In the genomic region with DNA sequence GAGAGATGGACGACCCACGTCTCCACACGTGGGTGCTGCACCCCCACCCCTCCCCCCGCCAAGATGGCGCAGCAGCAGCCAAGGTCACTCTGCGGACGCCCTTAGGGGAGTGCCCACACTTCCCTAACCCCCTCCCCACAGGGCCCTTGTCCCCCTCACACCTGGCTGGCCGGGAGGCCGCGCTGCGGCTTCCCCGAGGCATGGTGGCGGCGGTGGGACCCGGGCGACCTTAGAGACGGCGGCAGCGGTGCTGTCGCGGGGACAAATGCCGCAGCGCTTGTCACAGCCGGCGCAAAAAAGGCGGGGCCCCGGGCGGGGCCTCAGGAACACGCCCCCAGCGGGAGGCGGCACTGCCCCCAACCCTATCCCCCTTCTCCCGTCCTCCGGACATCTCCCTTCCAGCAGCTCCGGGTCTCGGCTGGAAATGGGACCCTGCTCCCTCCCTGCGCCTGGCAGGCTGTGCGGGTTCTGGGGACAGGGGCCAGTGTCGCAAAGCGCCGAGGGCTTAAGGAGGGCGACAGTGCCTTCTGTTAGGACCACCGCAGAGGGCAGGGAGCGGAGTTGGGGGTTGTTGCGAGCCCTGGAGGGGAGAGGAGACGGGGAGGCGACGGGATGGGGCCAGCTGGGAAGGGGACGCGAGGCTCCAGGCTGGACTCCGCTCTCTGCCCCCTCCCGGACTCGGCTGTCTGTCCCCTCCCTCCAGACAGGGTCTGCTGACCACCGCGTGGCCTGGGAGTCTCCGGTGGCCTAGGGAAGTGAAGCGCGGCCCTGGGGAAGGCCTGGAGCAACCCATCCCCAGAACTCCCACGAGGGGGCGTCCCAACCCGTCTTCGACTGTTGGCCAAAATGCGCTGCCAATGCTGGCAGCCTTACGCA, we compare ENCODE assay signal across 1 cellular context.
TF ChIP-seq lines count a peak whose summit lies in the region.

Gene CHCHD10, minus strand, starts transcription at position 300 of the 876 bp plus-strand sequence. Its CDS starts 98 bp downstream, at position 202.

TF ChIP-seq in K562, 482 proteins besides CTCF, POLR2A, EP300 and RAD21 (continued from another document and continues in another):
- TF ChIP-seq, protein P1, sequence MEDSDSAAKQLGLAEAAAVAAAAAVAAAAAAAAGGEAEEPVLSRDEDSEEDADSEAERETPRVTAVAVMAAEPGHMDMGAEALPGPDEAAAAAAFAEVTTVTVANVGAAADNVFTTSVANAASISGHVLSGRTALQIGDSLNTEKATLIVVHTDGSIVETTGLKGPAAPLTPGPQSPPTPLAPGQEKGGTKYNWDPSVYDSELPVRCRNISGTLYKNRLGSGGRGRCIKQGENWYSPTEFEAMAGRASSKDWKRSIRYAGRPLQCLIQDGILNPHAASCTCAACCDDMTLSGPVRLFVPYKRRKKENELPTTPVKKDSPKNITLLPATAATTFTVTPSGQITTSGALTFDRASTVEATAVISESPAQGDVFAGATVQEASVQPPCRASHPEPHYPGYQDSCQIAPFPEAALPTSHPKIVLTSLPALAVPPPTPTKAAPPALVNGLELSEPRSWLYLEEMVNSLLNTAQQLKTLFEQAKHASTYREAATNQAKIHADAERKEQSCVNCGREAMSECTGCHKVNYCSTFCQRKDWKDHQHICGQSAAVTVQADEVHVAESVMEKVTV (CRISPR knock-in tag; IDR thresholded peaks at IDR 0.05), result no peak
- no peak for TF ChIP-seq KDM1A (IDR thresholded peaks at IDR 0.05)
- 0 out of 2 replicates have a peak, but pooled peaks have one; percentile 31 for TF ChIP-seq KAT7 (CRISPR knock-in tag; IDR thresholded peaks at IDR 0.05; ENCODE audit: borderline replicate concordance)
- no peak for TF ChIP-seq PHB2 (IDR thresholded peaks at IDR 0.05; ENCODE audit: low read depth)
- no peak for TF ChIP-seq PTRF (tag; IDR thresholded peaks at IDR 0.05)
- TF ChIP-seq SRSF3 (IDR thresholded peaks at IDR 0.05; ENCODE audit: insufficient read depth, low read length), result no peak
- TF ChIP-seq MAFK (IDR thresholded peaks at IDR 0.05; ENCODE audit: low read length), result no peak
- no peak for TF ChIP-seq ARNT (IDR thresholded peaks at IDR 0.05)
- no peak for TF ChIP-seq DDX20 (tag; IDR thresholded peaks at IDR 0.05; ENCODE audit: low read depth)
- no peak for TF ChIP-seq PPARD (CRISPR knock-in tag; IDR thresholded peaks at IDR 0.05)
- TF ChIP-seq, protein P2, sequence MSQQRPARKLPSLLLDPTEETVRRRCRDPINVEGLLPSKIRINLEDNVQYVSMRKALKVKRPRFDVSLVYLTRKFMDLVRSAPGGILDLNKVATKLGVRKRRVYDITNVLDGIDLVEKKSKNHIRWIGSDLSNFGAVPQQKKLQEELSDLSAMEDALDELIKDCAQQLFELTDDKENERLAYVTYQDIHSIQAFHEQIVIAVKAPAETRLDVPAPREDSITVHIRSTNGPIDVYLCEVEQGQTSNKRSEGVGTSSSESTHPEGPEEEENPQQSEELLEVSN (IDR thresholded peaks at IDR 0.05; ENCODE audit: borderline replicate concordance in 1 of 2, extremely low read depth in 1 of 2, insufficient read depth in 1 of 2, insufficient read length in 1 of 2, low read depth in 1 of 2, low read length in 1 of 2, poor library complexity in 1 of 2, severe bottlenecking in 1 of 2), result peak; percentile 49 to 58
- TF ChIP-seq NR1H2 (CRISPR knock-in tag; IDR thresholded peaks at IDR 0.05), result no peak
- no peak for TF ChIP-seq TFAM (CRISPR knock-in tag; conservative IDR thresholded peaks at IDR 0.05)
- peak; percentile 80; the same call in 1 of the 2 replicates for TF ChIP-seq L3MBTL2 (IDR thresholded peaks at IDR 0.05)
- TF ChIP-seq TEAD4 (IDR thresholded peaks at IDR 0.05; ENCODE audit: low read length), result no peak
- no peak for TF ChIP-seq TEAD4 (CRISPR knock-in tag; IDR thresholded peaks at IDR 0.05; ENCODE audit: borderline replicate concordance)
- TF ChIP-seq UBTF (IDR thresholded peaks at IDR 0.05; ENCODE audit: borderline replicate concordance in 1 of 2, low read depth in 2 of 2, low read length in 2 of 2), result 0 out of 4 replicates have a peak, but pooled peaks of 1 of the 2 experiments have one; percentile 11
- no peak for TF ChIP-seq THRAP3 (IDR thresholded peaks at IDR 0.05; ENCODE audit: borderline replicate concordance)
- no peak for TF ChIP-seq FOS (IDR thresholded peaks at IDR 0.05; ENCODE audit: extremely low read depth, insufficient read length)
- TF ChIP-seq STAT5A (IDR thresholded peaks at IDR 0.05; ENCODE audit: borderline replicate concordance, low read length), result no peak
- TF ChIP-seq ZNF830 (CRISPR knock-in tag; IDR thresholded peaks at IDR 0.05), result no peak
- no peak for TF ChIP-seq XRCC5 (IDR thresholded peaks at IDR 0.05; ENCODE audit: low read depth, low read length)
- no peak for TF ChIP-seq GATA2 (CRISPR knock-in tag; IDR thresholded peaks at IDR 0.05)
- TF ChIP-seq STAT5B (CRISPR knock-in tag; IDR thresholded peaks at IDR 0.05), result no peak
- no peak for TF ChIP-seq RBBP5 (IDR thresholded peaks at IDR 0.05; ENCODE audit: borderline replicate concordance, insufficient read depth, low read length, poor library complexity, severe bottlenecking)
- no peak for TF ChIP-seq NFATC3 (IDR thresholded peaks at IDR 0.05)
- TF ChIP-seq FOSL1 (tag; conservative IDR thresholded peaks at IDR 0.05), result no peak
- TF ChIP-seq HBP1 (CRISPR knock-in tag; IDR thresholded peaks at IDR 0.05), result 0 out of 2 replicates have a peak, but pooled peaks have one; percentile 22
- no peak for TF ChIP-seq THAP7 (CRISPR knock-in tag; IDR thresholded peaks at IDR 0.05)
- peak; percentile 72; the same call in 1 of the 2 replicates for TF ChIP-seq ZNF175 (CRISPR knock-in tag; IDR thresholded peaks at IDR 0.05; ENCODE audit: low read depth)
- TF ChIP-seq, protein P3, sequence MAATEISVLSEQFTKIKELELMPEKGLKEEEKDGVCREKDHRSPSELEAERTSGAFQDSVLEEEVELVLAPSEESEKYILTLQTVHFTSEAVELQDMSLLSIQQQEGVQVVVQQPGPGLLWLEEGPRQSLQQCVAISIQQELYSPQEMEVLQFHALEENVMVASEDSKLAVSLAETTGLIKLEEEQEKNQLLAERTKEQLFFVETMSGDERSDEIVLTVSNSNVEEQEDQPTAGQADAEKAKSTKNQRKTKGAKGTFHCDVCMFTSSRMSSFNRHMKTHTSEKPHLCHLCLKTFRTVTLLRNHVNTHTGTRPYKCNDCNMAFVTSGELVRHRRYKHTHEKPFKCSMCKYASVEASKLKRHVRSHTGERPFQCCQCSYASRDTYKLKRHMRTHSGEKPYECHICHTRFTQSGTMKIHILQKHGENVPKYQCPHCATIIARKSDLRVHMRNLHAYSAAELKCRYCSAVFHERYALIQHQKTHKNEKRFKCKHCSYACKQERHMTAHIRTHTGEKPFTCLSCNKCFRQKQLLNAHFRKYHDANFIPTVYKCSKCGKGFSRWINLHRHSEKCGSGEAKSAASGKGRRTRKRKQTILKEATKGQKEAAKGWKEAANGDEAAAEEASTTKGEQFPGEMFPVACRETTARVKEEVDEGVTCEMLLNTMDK (IDR thresholded peaks at IDR 0.05; ENCODE audit: borderline replicate concordance, insufficient read depth, low read depth, low read length, poor library complexity, severe bottlenecking), result peak; percentile 65
- TF ChIP-seq, protein P4, sequence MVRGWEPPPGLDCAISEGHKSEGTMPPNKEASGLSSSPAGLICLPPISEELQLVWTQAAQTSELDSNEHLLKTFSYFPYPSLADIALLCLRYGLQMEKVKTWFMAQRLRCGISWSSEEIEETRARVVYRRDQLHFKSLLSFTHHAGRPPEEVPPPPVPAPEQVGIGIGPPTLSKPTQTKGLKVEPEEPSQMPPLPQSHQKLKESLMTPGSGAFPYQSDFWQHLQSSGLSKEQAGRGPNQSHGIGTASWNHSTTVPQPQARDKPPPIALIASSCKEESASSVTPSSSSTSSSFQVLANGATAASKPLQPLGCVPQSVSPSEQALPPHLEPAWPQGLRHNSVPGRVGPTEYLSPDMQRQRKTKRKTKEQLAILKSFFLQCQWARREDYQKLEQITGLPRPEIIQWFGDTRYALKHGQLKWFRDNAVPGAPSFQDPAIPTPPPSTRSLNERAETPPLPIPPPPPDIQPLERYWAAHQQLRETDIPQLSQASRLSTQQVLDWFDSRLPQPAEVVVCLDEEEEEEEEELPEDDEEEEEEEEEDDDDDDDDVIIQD (CRISPR knock-in tag; IDR thresholded peaks at IDR 0.05), result no peak; the same call in 1 of the 2 replicates
- no peak for TF ChIP-seq DIDO1 (tag; IDR thresholded peaks at IDR 0.05; ENCODE audit: low read depth)
- no peak for TF ChIP-seq HMG20B (CRISPR knock-in tag; IDR thresholded peaks at IDR 0.05)
- no peak for TF ChIP-seq ATF3 (IDR thresholded peaks at IDR 0.05)
- no peak for TF ChIP-seq ATF3 (CRISPR knock-in tag; conservative IDR thresholded peaks at IDR 0.05)
- no peak for TF ChIP-seq MTA2 (IDR thresholded peaks at IDR 0.05; ENCODE audit: low read depth)
- no peak for TF ChIP-seq U2AF1 (optimal IDR thresholded peaks at IDR 0.05; ENCODE audit: low read depth, low read length)
- TF ChIP-seq, protein P5, sequence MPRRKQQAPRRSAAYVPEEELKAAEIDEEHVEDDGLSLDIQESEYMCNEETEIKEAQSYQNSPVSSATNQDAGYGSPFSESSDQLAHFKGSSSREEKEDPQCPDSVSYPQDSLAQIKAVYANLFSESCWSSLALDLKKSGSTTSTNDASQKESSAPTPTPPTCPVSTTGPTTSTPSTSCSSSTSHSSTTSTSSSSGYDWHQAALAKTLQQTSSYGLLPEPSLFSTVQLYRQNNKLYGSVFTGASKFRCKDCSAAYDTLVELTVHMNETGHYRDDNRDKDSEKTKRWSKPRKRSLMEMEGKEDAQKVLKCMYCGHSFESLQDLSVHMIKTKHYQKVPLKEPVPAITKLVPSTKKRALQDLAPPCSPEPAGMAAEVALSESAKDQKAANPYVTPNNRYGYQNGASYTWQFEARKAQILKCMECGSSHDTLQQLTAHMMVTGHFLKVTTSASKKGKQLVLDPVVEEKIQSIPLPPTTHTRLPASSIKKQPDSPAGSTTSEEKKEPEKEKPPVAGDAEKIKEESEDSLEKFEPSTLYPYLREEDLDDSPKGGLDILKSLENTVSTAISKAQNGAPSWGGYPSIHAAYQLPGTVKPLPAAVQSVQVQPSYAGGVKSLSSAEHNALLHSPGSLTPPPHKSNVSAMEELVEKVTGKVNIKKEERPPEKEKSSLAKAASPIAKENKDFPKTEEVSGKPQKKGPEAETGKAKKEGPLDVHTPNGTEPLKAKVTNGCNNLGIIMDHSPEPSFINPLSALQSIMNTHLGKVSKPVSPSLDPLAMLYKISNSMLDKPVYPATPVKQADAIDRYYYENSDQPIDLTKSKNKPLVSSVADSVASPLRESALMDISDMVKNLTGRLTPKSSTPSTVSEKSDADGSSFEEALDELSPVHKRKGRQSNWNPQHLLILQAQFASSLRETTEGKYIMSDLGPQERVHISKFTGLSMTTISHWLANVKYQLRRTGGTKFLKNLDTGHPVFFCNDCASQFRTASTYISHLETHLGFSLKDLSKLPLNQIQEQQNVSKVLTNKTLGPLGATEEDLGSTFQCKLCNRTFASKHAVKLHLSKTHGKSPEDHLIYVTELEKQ (CRISPR knock-in tag; IDR thresholded peaks at IDR 0.05), result no peak
- TF ChIP-seq SOX6 (IDR thresholded peaks at IDR 0.05), result no peak
- no peak for TF ChIP-seq TCF7L2 (IDR thresholded peaks at IDR 0.05; ENCODE audit: low read depth, low read length)
- TF ChIP-seq ZNF785 (CRISPR knock-in tag; IDR thresholded peaks at IDR 0.05), result no peak
- TF ChIP-seq, protein P6, sequence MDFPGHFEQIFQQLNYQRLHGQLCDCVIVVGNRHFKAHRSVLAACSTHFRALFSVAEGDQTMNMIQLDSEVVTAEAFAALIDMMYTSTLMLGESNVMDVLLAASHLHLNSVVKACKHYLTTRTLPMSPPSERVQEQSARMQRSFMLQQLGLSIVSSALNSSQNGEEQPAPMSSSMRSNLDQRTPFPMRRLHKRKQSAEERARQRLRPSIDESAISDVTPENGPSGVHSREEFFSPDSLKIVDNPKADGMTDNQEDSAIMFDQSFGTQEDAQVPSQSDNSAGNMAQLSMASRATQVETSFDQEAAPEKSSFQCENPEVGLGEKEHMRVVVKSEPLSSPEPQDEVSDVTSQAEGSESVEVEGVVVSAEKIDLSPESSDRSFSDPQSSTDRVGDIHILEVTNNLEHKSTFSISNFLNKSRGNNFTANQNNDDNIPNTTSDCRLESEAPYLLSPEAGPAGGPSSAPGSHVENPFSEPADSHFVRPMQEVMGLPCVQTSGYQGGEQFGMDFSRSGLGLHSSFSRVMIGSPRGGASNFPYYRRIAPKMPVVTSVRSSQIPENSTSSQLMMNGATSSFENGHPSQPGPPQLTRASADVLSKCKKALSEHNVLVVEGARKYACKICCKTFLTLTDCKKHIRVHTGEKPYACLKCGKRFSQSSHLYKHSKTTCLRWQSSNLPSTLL (IDR thresholded peaks at IDR 0.05), result no peak
